ENCODE assay signal across 8 cellular contexts in the genomic region with DNA sequence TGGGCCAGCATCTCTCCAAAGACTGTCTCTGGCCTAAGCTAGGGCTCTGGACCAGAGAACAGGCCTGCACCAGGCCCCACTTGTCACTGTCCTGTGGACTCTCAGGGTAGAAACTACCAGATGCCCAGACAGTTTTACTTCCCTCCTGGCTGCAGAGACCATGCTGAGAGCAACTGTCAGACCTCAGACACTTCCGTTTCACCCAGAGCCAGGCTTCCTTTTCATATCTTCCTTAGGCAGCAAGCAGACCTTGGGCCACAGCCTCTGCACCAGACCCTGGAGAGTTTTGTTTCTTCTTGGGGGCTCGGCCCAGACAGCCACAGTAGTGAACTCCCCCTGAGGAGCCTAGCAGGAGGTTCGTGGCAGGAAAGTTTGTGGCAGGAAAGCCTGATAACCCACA. TPM values are rescaled to one million over a fixed set of nuclear protein-coding genes. Genes with fewer than 3 reads are reported as not detected.
DNase-seq lines count a peak whose midpoint lies in the region; ATAC-seq and TF ChIP-seq lines count a peak whose summit lies in the region.

No MANE protein-coding gene starts in this region.

- H3K27me3 ChIP-seq in WERI-Rb-1 (ENCODE audit: insufficient read depth, low read depth, severe bottlenecking) = no peaks in the 10 kb centered on the region

- DNase-seq in GF-D8 (lab: John Stamatoyannopoulos, UW) (peak; percentile 97), posterior vena cava (ENCODE audit: low spot score) (peak; percentile 43), NCI-H446 (lab: John Stamatoyannopoulos, UW) (no peak), WERI-Rb-1 (no peak)
- no peak for DNase-seq in activated T-cell treated with anti-CD3 and anti-CD28 coated beads, Interleukin-2, amount 50 U/mL, for 4 hours
- DNase-seq in activated CD4-positive, CD25-positive, alpha-beta regulatory T cell treated with anti-CD3 and anti-CD28 coated beads, Interleukin-2, amount 50 U/mL, for 72 hours = no peak

- no peak for TF ChIP-seq CTCF in WERI-Rb-1 (IDR thresholded peaks at IDR 0.05; ENCODE audit: low read depth, low read length)

- no peaks in the 10 kb centered on the region for H3K27me3 Mint-ChIP-seq in activated T-cell treated with anti-CD3 and anti-CD28 coated beads, Interleukin-2, amount 50 U/mL, for 4 hours (ENCODE audit: low read depth)

- H3K9me3 Mint-ChIP-seq in activated T-cell treated with anti-CD3 and anti-CD28 coated beads, Interleukin-2, amount 50 U/mL, for 4 hours = no peaks in the 10 kb centered on the region

- no peak overlapping the region for H3K27ac ChIP-seq in WERI-Rb-1

- intact Hi-C loops in posterior vena cava (cut with DNase I) = no loop called here

- no peaks in the 10 kb centered on the region for H3K36me3 ChIP-seq in WERI-Rb-1

- H3K4me3 Mint-ChIP-seq in activated T-cell treated with anti-CD3 and anti-CD28 coated beads, Interleukin-2, amount 50 U/mL, for 4 hours = peak overlapping the region; percentile 44

- no peaks in the 10 kb centered on the region for H3K9me3 ChIP-seq in WERI-Rb-1 (ENCODE audit: severe bottlenecking)

- peaks cover 62% of the 10 kb centered on the region for H3K4me1 Mint-ChIP-seq in activated T-cell treated with anti-CD3 and anti-CD28 coated beads, Interleukin-2, amount 50 U/mL, for 4 hours (ENCODE audit: low read depth)

- H3K36me3 Mint-ChIP-seq in activated T-cell treated with anti-CD3 and anti-CD28 coated beads, Interleukin-2, amount 50 U/mL, for 4 hours (ENCODE audit: insufficient read depth) = no peaks in the 10 kb centered on the region

- ATAC-seq in GM19452 (IDR thresholded peaks at IDR 0.05; ENCODE audit: unreplicated experiment) (peak; percentile 47), HG03457 (IDR thresholded peaks at IDR 0.05; ENCODE audit: unreplicated experiment) (peak; percentile 36)
- peak; percentile 23 to 29 for ATAC-seq in activated T-cell treated with anti-CD3 and anti-CD28 coated beads, Interleukin-2, amount 50 U/mL, for 4 hours

- H3K4me3 ChIP-seq in WERI-Rb-1 (ENCODE audit: low read depth, low read length) = no peak overlapping the region

RNA-seq across cellular contexts. Expression of gene FCHSD2, which starts 12.1 kb away (rescaled TPM):
- 10 to 100 TPM; 16.3 to 25.0 (median 20.3) TPM for total RNA-seq in activated T-cell treated with anti-CD3 and anti-CD28 coated beads, Interleukin-2, amount 50 U/mL, for 4 hours
- 10 to 100 TPM; 55.6 to 62.1 TPM for total RNA-seq in posterior vena cava

Comparison
In these comparisons a context has a peak if more than half of its experiments do, and no peak if none do; other contexts are left out.
1. DNase-seq: peak in GF-D8 (single experiment) and posterior vena cava (single experiment); none in activated T-cell treated with anti-CD3 and anti-CD28 coated beads, Interleukin-2, amount 50 U/mL, for 4 hours (single experiment), NCI-H446 (0 of 2), WERI-Rb-1 (single experiment) and activated CD4-positive, CD25-positive, alpha-beta regulatory T cell treated with anti-CD3 and anti-CD28 coated beads, Interleukin-2, amount 50 U/mL, for 72 hours (single experiment).
2. Peak in every context shown above with its lines, with median percentiles within 50 percentile points of each other: ATAC-seq.